Comparison of ENCODE assay signal across 1 cellular context in the genomic region with DNA sequence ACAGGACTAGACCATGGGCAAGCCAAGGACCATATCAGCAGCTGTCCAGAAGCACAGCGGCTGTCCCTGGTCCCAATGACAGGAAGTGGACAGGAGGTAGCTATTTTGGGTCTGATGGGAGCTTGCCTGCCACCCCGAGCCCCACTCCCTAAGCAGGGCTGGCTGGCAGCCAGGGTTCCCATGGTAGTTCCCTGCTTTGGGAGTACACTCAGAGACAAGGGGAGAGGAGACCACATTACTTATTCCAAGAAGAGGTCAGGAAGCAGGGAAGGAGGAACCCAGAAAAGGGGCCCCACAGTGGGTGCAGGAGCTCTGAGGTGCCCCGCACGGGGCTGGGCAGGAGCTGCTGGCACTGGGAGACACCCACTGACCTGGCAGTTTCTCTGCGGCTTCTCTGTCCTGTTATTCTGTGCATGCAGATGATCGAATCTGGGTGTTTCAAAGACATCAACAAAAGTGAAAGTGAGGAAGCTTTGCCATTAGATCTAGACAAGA.
TF ChIP-seq lines count a peak whose summit lies in the region.

No MANE protein-coding gene starts in this region.

TF ChIP-seq in K562, 482 proteins besides CTCF, POLR2A, EP300 and RAD21 (continued from another document):
- TF ChIP-seq, protein P1, sequence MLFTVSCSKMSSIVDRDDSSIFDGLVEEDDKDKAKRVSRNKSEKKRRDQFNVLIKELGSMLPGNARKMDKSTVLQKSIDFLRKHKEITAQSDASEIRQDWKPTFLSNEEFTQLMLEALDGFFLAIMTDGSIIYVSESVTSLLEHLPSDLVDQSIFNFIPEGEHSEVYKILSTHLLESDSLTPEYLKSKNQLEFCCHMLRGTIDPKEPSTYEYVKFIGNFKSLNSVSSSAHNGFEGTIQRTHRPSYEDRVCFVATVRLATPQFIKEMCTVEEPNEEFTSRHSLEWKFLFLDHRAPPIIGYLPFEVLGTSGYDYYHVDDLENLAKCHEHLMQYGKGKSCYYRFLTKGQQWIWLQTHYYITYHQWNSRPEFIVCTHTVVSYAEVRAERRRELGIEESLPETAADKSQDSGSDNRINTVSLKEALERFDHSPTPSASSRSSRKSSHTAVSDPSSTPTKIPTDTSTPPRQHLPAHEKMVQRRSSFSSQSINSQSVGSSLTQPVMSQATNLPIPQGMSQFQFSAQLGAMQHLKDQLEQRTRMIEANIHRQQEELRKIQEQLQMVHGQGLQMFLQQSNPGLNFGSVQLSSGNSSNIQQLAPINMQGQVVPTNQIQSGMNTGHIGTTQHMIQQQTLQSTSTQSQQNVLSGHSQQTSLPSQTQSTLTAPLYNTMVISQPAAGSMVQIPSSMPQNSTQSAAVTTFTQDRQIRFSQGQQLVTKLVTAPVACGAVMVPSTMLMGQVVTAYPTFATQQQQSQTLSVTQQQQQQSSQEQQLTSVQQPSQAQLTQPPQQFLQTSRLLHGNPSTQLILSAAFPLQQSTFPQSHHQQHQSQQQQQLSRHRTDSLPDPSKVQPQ (CRISPR knock-in tag; IDR thresholded peaks at IDR 0.05; ENCODE audit: borderline replicate concordance): no peak
